Comparison of ENCODE assay signal across 13 cellular contexts in the genomic region with DNA sequence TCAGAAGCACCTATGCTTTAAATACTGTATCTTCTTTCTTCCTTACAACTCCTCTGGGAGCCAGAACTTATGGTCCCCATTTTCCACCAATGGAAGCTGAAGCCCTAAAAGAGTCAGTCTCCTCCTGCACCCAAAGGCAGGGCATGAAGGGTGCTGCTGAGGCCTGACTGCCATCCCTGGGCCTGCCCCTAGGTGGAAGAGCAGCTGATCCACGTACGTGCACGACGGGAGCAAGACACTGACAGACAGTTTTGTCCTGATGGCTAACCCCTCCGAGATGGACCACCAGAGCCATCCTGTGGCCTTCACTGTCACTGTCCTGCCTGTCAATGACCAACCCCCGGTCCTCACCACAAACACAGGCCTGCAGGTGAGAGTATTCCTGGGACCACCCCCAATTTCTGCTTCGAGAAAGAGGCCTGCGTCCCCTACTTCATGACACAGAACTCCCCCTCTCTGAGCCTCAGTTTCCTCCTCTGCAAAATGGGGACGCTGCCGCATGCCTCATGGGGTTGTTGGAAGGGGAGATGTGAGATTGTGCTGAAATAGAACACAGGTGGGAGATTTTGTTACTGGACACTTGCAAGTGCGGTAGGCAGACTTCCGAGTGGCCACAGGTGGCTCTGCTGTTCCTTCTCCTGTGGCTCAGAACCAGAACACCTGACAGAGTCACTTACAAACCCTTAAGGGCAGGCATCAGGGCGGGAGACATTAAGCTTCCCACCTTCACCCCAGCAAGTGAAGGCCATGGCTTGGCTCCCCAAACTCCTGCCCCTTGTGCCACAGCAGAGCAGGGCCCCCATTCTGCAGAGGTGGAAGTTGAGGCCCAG.
A peak's percentile ranks its signal among the peaks of the same experiment; 100 is the strongest.
DNase-seq lines count a peak whose midpoint lies in the region; ATAC-seq and TF ChIP-seq lines count a peak whose summit lies in the region.
"Had no signal": no experiment of that assay in that cellular context is flagged by ENCODE, and none has a peak within 500 bp of the region (broad histone marks: within the 10 kb centered on the region; RNA-seq: fewer than 3 reads in every experiment).

No MANE protein-coding gene starts in this region.

- no peaks in the 10 kb centered on the region for H4K20me1 ChIP-seq in GM23338 (replicated peaks; ENCODE audit: insufficient read depth)

- intact Hi-C loops in right lobe of liver (cut with DNase I), result no loop called here

- H3K27ac Mint-ChIP-seq in GM23338 (no peak overlapping the region), WTC11 (no peak overlapping the region)

- TF ChIP-seq CTCF in GM23338 (conservative IDR thresholded peaks at IDR 0.05; ENCODE audit: low read depth in 2 of 2) (0 out of 4 replicates have a peak, but pooled peaks of 1 of the 2 experiments have one; percentile 21), WTC11 (IDR thresholded peaks at IDR 0.05) (no peak), right lobe of liver (IDR thresholded peaks at IDR 0.05) (no peak), GM13977 (IDR thresholded peaks at IDR 0.05; ENCODE audit: extremely low read depth, insufficient read depth, missing control alignments) (no peak)

- H3F3A ChIP-seq in GM23338 (replicated peaks; ENCODE audit: low read depth), result no peaks in the 10 kb centered on the region

- H3K36me3 Mint-ChIP-seq in GM23338 (ENCODE audit: low read depth) (no peaks in the 10 kb centered on the region), WTC11 (no peaks in the 10 kb centered on the region)

- TF ChIP-seq POLR2A in right lobe of liver (IDR thresholded peaks at IDR 0.05), result no peak

- H3K79me2 ChIP-seq in GM23338 (replicated peaks; ENCODE audit: insufficient read depth), result no peaks in the 10 kb centered on the region

- no peaks in the 10 kb centered on the region for H3K27me3 ChIP-seq in GM23338 (ENCODE audit: insufficient read depth)
- no peaks in the 10 kb centered on the region for H3K27me3 ChIP-seq in right lobe of liver
- H3K27me3 ChIP-seq: ovary had no signal

- H3K4me1 ChIP-seq in GM23338 (ENCODE audit: insufficient read depth), result no peaks in the 10 kb centered on the region
- H3K4me1 ChIP-seq in right lobe of liver, result no peaks in the 10 kb centered on the region

- POLR2A ChIA-PET in WTC11 (lab: Charles Lee), result no interaction called here

- WGBS in right lobe of liver (ENCODE audit: insufficient coverage, low coverage, low lambda C conversion rate, missing lambda C conversion rate), result 69% methylated on average over 12 of the region's 13 CpGs

- H3K9me3 ChIP-seq in right lobe of liver, result no peaks in the 10 kb centered on the region
- H3K9me3 ChIP-seq: ovary had no signal

- CTCF ChIA-PET in WTC11 (lab: Charles Lee), result interaction anchor here (0.5 to 2.6 kb wide), 13 partner anchors 8 to 741 kb away, joined by 3 to 10 read pairs (median 5); no protein-coding TSS in a partner anchor

- H3K4me1 Mint-ChIP-seq in GM23338 (no peaks in the 10 kb centered on the region), WTC11 (no peaks in the 10 kb centered on the region)

- no peak overlapping the region for H3K4me3 Mint-ChIP-seq in GM23338
- H3K4me3 Mint-ChIP-seq in WTC11, result no peak overlapping the region

- no peaks in the 10 kb centered on the region for H3K36me3 ChIP-seq in GM23338 (ENCODE audit: insufficient read depth)
- no peaks in the 10 kb centered on the region for H3K36me3 ChIP-seq in right lobe of liver
- H3K36me3 ChIP-seq: ovary had no signal

- H2AFZ ChIP-seq in GM23338, result no peak overlapping the region

- peaks cover 3% of the 10 kb centered on the region for H3K27me3 Mint-ChIP-seq in GM23338 (ENCODE audit: insufficient read depth, low read depth, poor library complexity)
- H3K27me3 Mint-ChIP-seq in WTC11 (ENCODE audit: low read depth), result no peaks in the 10 kb centered on the region

- H3K27ac ChIP-seq in GM23338 (ENCODE audit: low read depth) (no peak overlapping the region), right lobe of liver (no peak overlapping the region)
- H3K27ac ChIP-seq: ovary, SK-N-MC had no signal

- DNase-seq in DMS114 treated with DMSO at 0.1 percent for 48 hours (lab: John Stamatoyannopoulos, UW; ENCODE audit: unreplicated experiment), result peak; percentile 16
- peak; percentile 37 for DNase-seq in GM23338 (ENCODE audit: low spot score)
- peak; percentile 50 for DNase-seq in WTC11 (ENCODE audit: low spot score)
- peak in 2 of 3 donors; percentile 23 to 35 for DNase-seq in right lobe of liver
- DNase-seq in Ammon's horn (ENCODE audit: low spot score), result no peak
- no peak for DNase-seq in NCI-H69 (lab: John Stamatoyannopoulos, UW)
- DNase-seq in GM13977 (ENCODE audit: low spot score), result no peak
- DNase-seq: activated gamma-delta T cell, DMS79 treated with DMSO at 0.1 percent for 48 hours, NCI-H2227 treated with DMSO at 0.1 percent for 48 hours had no signal

- ATAC-seq in GM23338, result peak; percentile 13
- ATAC-seq in WTC11, result no peak
- ATAC-seq in right lobe of liver, result no peak

- H3K9me3 Mint-ChIP-seq in GM23338, result no peaks in the 10 kb centered on the region
- H3K9me3 Mint-ChIP-seq in WTC11, result no peaks in the 10 kb centered on the region

- H3K4me2 ChIP-seq in GM23338, result no peak overlapping the region

- no peaks in the 10 kb centered on the region for H3K9me2 ChIP-seq in GM23338 (ENCODE audit: insufficient read depth)

- no peak overlapping the region for H3K4me3 ChIP-seq in GM23338
- H3K4me3 ChIP-seq in right lobe of liver, result no peak overlapping the region
- H3K4me3 ChIP-seq: lung, ovary, SK-N-MC had no signal

- in situ Hi-C loops in GM13977 (cut with MboI; ENCODE audit: low pct_unique_long_range_greater_than_20kb, low sequenced_read_pairs, unreplicated experiment), result no loop called here

TF ChIP-seq in GM23338, 12 proteins besides CTCF, POLR2A, EP300 and RAD21:
- TF ChIP-seq POLR2AphosphoS5 (IDR thresholded peaks at IDR 0.05; ENCODE audit: low read depth), result no peak

TF ChIP-seq in WTC11, 78 proteins besides CTCF, POLR2A, EP300 and RAD21 (continues in another document):
- TF ChIP-seq, protein P1, sequence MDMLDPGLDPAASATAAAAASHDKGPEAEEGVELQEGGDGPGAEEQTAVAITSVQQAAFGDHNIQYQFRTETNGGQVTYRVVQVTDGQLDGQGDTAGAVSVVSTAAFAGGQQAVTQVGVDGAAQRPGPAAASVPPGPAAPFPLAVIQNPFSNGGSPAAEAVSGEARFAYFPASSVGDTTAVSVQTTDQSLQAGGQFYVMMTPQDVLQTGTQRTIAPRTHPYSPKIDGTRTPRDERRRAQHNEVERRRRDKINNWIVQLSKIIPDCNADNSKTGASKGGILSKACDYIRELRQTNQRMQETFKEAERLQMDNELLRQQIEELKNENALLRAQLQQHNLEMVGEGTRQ (CRISPR knock-in tag; IDR thresholded peaks at IDR 0.05), result no peak
- TF ChIP-seq JUN (CRISPR knock-in tag; IDR thresholded peaks at IDR 0.05) (no peak), EMX1 (CRISPR knock-in tag; IDR thresholded peaks at IDR 0.05) (no peak), GRHL2 (CRISPR knock-in tag; IDR thresholded peaks at IDR 0.05; ENCODE audit: insufficient replicate concordance, severe bottlenecking) (no peak), ZNF396 (CRISPR knock-in tag; IDR thresholded peaks at IDR 0.05; ENCODE audit: borderline replicate concordance) (no peak), JAZF1 (CRISPR knock-in tag; IDR thresholded peaks at IDR 0.05) (no peak), NR1H2 (CRISPR knock-in tag; IDR thresholded peaks at IDR 0.05) (no peak), TEAD4 (CRISPR knock-in tag; IDR thresholded peaks at IDR 0.05) (no peak), ETV6 (CRISPR knock-in tag; IDR thresholded peaks at IDR 0.05) (no peak), NR3C1 (CRISPR knock-in tag; conservative IDR thresholded peaks at IDR 0.05; ENCODE audit: low read depth) (no peak), NR2C2 (CRISPR knock-in tag; IDR thresholded peaks at IDR 0.05) (no peak)
- TF ChIP-seq, protein P2, sequence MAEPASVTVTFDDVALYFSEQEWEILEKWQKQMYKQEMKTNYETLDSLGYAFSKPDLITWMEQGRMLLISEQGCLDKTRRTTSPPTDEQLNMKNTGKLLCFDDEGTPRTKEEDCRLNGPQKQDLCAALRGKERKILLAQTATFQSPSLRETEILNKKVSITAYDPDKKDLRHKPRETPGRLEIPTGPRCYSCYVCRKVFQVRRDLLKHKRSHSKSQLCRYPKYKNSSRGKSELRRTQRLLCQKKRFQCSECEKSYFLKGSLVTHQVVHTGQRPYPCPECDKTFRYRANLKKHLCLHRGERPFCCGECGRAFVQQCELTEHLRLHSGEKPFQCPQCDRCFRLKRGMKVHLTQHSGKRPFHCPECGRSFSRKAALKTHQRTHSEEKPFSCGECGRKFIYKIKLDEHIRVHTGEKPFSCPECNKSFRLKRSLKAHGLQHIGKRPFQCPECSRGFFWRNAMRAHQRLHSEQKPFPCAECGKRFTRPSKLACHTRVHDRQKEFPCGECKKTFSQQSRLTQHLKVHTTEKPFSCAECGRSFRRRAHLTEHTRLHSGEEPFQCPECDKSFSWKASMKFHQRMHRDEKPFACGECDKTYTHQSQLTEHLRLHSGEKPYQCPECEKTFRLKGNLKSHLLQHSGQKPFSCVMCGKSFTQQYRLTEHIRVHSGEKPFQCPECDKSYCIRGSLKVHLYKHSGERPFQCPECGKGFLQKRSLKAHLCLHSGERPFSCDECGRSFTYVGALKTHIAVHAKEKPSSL (CRISPR knock-in tag; conservative IDR thresholded peaks at IDR 0.05), result no peak

Comparison
In these comparisons a context has a peak if more than half of its experiments do, and no peak if none do; other contexts are left out.
1. DNase-seq: peak in DMS114 treated with DMSO at 0.1 percent for 48 hours (single experiment), GM23338 (single experiment), WTC11 (single experiment) and right lobe of liver (2 of 3); none in Ammon's horn (single experiment), NCI-H69 (single experiment) and GM13977 (single experiment).